Comparison of ENCODE assay signal across 15 cellular contexts in the genomic region with DNA sequence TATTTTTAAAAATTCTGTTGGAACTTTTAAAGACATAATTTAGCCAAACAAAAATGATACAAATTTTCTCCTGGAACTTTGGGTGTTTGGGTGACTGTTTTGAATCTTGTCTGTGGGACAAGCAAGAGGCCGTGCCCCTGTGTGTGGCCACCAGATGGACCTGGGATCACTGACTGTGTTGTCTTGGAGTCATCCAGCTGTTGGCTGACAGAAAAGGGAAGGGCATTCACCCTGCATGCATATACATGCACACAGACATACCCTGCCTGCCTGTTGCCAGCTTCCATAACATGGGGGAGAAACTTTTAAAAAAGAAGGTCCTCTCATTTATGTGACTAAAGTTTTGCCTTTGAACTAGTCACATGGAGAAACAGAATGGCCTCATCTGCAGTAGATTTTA.
A peak's percentile ranks its signal among the peaks of the same experiment; 100 is the strongest.
DNase-seq lines count a peak whose midpoint lies in the region; ATAC-seq and TF ChIP-seq lines count a peak whose summit lies in the region.
"Had no signal": no experiment of that assay in that cellular context is flagged by ENCODE, and none has a peak within 500 bp of the region (broad histone marks: within the 10 kb centered on the region; RNA-seq: fewer than 3 reads in every experiment).

No MANE protein-coding gene starts in this region.

- intact Hi-C loops in adrenal gland (cut with DNase I) = no loop called here

- no peak overlapping the region for H3K4me3 ChIP-seq in adrenal gland
- H3K4me3 ChIP-seq: hepatocyte, SJCRH30 had no signal

- ATAC-seq in GM18861 (IDR thresholded peaks at IDR 0.05; ENCODE audit: unreplicated experiment) (peak; percentile 22), GM21576 (IDR thresholded peaks at IDR 0.05; ENCODE audit: unreplicated experiment) (peak; percentile 26), HG03432 (IDR thresholded peaks at IDR 0.05; ENCODE audit: unreplicated experiment) (peak; percentile 35), esophagus mucosa (peak; percentile 57)
- ATAC-seq: naive thymus-derived CD4-positive, alpha-beta T cell had no signal

- H3K27ac ChIP-seq in adrenal gland = peak overlapping the region in 1 of 5 donors; percentile 78
- H3K27ac ChIP-seq: SJCRH30, WERI-Rb-1 had no signal

- TF ChIP-seq POLR2A in adrenal gland (IDR thresholded peaks at IDR 0.05) = no peak

- H3K4me1 ChIP-seq in adrenal gland (replicated peaks in 1 of 2) = peaks cover 8 to 14% of the 10 kb centered on the region in 2 donors
- H3K4me1 ChIP-seq: SJCRH30 had no signal

- WGBS in adrenal gland, 4 donors = 91 to 100% (median 95%) methylated on average over 1 of the region's 1 CpG

- TF ChIP-seq CTCF in adrenal gland (IDR thresholded peaks at IDR 0.05) = no peak

- no peaks in the 10 kb centered on the region for H3K9me3 ChIP-seq in adrenal gland (replicated peaks in 1 of 3)
- H3K9me3 ChIP-seq: SJCRH30 had no signal

- no peak for DNase-seq in activated gamma-delta T cell (lab: John Stamatoyannopoulos, UW)
- DNase-seq in NCI-H510A treated with DMSO at 0.1 percent for 48 hours (lab: John Stamatoyannopoulos, UW) = no peak
- no peak for DNase-seq in adrenal gland
- DNase-seq in NCI-H524 (lab: John Stamatoyannopoulos, UW) = no peak
- DNase-seq: DMS153; naive thymus-derived CD4-positive, alpha-beta T cell; NCI-H187 treated with DMSO at 0.1 percent for 48 hours; stimulated activated CD4-positive, alpha-beta T cell treated with anti-CD3 and anti-CD28 coated beads, Interleukin-2, amount 100 ng/mL, for 24 hours; WERI-Rb-1 had no signal

- H3K27me3 ChIP-seq in adrenal gland = no peaks in the 10 kb centered on the region
- H3K27me3 ChIP-seq: hepatocyte, SJCRH30 had no signal

- no peaks in the 10 kb centered on the region for H3K36me3 ChIP-seq in adrenal gland (replicated peaks in 1 of 2)
- H3K36me3 ChIP-seq: SJCRH30, WERI-Rb-1 had no signal
